Comparison of ENCODE assay signal across 14 cellular contexts in the genomic region with DNA sequence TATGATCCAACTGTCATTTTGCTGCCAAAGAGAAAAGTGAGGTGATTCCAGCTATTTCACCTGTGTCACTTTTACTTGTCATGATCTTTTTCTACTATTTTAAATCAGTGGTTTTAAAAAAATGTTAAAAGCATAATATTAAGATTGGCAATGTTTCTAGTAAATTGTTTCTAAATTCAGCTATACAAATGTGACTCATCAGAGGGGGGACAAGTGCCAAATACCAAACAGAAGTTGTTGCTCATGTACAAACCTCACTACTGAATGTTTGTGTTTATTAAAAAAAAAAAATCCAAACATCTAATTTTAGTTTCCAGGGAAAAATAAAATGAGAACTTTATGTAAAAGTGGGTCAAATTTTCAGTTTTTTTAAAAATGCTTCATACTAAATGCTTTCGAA.
DNase-seq lines count a peak whose midpoint lies in the region; ATAC-seq, FAIRE-seq and TF ChIP-seq lines count a peak whose summit lies in the region.
"Had no signal": no experiment of that assay in that cellular context is flagged by ENCODE, and none has a peak within 500 bp of the region (broad histone marks: within the 10 kb centered on the region; RNA-seq: fewer than 3 reads in every experiment).

No MANE protein-coding gene starts in this region.

- H3K4me3 ChIP-seq in adipocyte (ENCODE audit: low read length) = peak overlapping the region; percentile 52
- H3K4me3 ChIP-seq in fibroblast of mammary gland (ENCODE audit: control insufficient read depth, low read depth, low read length) = no peak overlapping the region
- H3K4me3 ChIP-seq in small intestine (ENCODE audit: low read depth in 1 of 2, low read length in 2 of 2) = no peak overlapping the region
- no peak overlapping the region for H3K4me3 ChIP-seq in body of pancreas
- H3K4me3 ChIP-seq in left ventricle myocardium inferior = no peak overlapping the region
- H3K4me3 ChIP-seq: esophagus muscularis mucosa had no signal

- DNase-seq in H54 (ENCODE audit: insufficient read length, low spot score) = no peak
- peak; percentile 78 for DNase-seq in adipocyte (ENCODE audit: low read depth)
- DNase-seq in fibroblast of mammary gland (ENCODE audit: low read depth) = peak; percentile 86
- DNase-seq in small intestine = no peak
- DNase-seq in activated gamma-delta T cell treated with Interleukin-2 at 50 U/mL for 16 hours = no peak
- DNase-seq in T-helper 1 cell = no peak
- no peak for DNase-seq in body of pancreas
- no peak for DNase-seq in left ventricle myocardium inferior
- DNase-seq: activated naive CD4-positive, alpha-beta T cell treated with Interleukin-2 at 50 U/mL for 16 hours; CD8-positive, alpha-beta T cell; naive thymus-derived CD8-positive, alpha-beta T cell; NCI-H1417 treated with DMSO at 0.1 percent for 48 hours had no signal

- H3K9ac ChIP-seq in adipocyte (ENCODE audit: low read length) = peak overlapping the region; percentile 3

- ATAC-seq in body of pancreas = no peak
- ATAC-seq: CD8-positive, alpha-beta T cell; naive thymus-derived CD8-positive, alpha-beta T cell had no signal

- TF ChIP-seq POLR2A in H54 (IDR thresholded peaks at IDR 0.05; ENCODE audit: low read depth, low read length) = no peak
- no peak for TF ChIP-seq POLR2A in body of pancreas (IDR thresholded peaks at IDR 0.05)

- H3K27ac ChIP-seq in small intestine (ENCODE audit: low read depth in 1 of 2, low read length in 1 of 2) = no peak overlapping the region
- no peak overlapping the region for H3K27ac ChIP-seq in body of pancreas
- no peak overlapping the region for H3K27ac ChIP-seq in left ventricle myocardium inferior (replicated peaks)
- H3K27ac ChIP-seq: esophagus muscularis mucosa had no signal

- no peaks in the 10 kb centered on the region for H3K36me3 ChIP-seq in adipocyte (ENCODE audit: control insufficient read depth, insufficient read depth, low read length, severe bottlenecking)
- H3K36me3 ChIP-seq in small intestine (ENCODE audit: control insufficient read depth in 2 of 2, insufficient read depth in 2 of 2, low read length in 2 of 2) = no peaks in the 10 kb centered on the region
- no peaks in the 10 kb centered on the region for H3K36me3 ChIP-seq in body of pancreas (replicated peaks in 1 of 2; ENCODE audit: insufficient read depth in 1 of 2, low read depth in 2 of 2)
- no peaks in the 10 kb centered on the region for H3K36me3 ChIP-seq in left ventricle myocardium inferior
- H3K36me3 ChIP-seq: esophagus muscularis mucosa had no signal

- TF ChIP-seq CTCF in fibroblast of mammary gland (conservative IDR thresholded peaks at IDR 0.05; ENCODE audit: control insufficient read depth, insufficient read depth, low read depth, low read length) (no peak), body of pancreas (IDR thresholded peaks at IDR 0.05) (no peak), left ventricle myocardium inferior (IDR thresholded peaks at IDR 0.05; ENCODE audit: borderline replicate concordance) (no peak)

- H3K4me1 ChIP-seq in adipocyte (ENCODE audit: control insufficient read depth, insufficient read depth, low read length) (peaks cover 16% of the 10 kb centered on the region), small intestine (ENCODE audit: control insufficient read depth in 2 of 2, insufficient read depth in 1 of 2, low read depth in 1 of 2, low read length in 1 of 2) (peaks cover 0 to 5% of the 10 kb centered on the region in 2 donors), body of pancreas (no peaks in the 10 kb centered on the region), left ventricle myocardium inferior (no peaks in the 10 kb centered on the region)

- H3K9me3 ChIP-seq in adipocyte (ENCODE audit: control insufficient read depth, low read length) (no peaks in the 10 kb centered on the region), small intestine (ENCODE audit: control insufficient read depth, low read depth) (no peaks in the 10 kb centered on the region), body of pancreas (no peaks in the 10 kb centered on the region), left ventricle myocardium inferior (replicated peaks) (no peaks in the 10 kb centered on the region)
- H3K9me3 ChIP-seq: esophagus muscularis mucosa had no signal

- intact Hi-C loops in body of pancreas (cut with DNase I) = no loop called here
- intact Hi-C loops in left ventricle myocardium inferior (cut with micrococcal nuclease) = no loop called here

- 65 to 100% (median 91%) methylated on average over 1 of the region's 1 CpG for WGBS in small intestine, 3 donors
- WGBS in body of pancreas, 2 donors = 60 to 70% methylated on average over 1 of the region's 1 CpG

- H3K27me3 ChIP-seq in adipocyte (replicated peaks; ENCODE audit: control insufficient read depth, insufficient read depth, low read length) (no peaks in the 10 kb centered on the region), small intestine (ENCODE audit: control insufficient read depth in 2 of 2, insufficient read depth in 2 of 2, low read length in 2 of 2) (no peaks in the 10 kb centered on the region), body of pancreas (no peaks in the 10 kb centered on the region), left ventricle myocardium inferior (ENCODE audit: low read depth) (no peaks in the 10 kb centered on the region)
- H3K27me3 ChIP-seq: esophagus muscularis mucosa had no signal

- FAIRE-seq in H54 (lab: Jason Lieb, UNC) (peak; percentile 11), small intestine (lab: Jason Lieb, UNC) (peak; percentile 49)
- FAIRE-seq: GM12891 had no signal

Comparison
In these comparisons a context has a peak if more than half of its experiments do, and no peak if none do; other contexts are left out.
1. DNase-seq: peak in adipocyte (single experiment) and fibroblast of mammary gland (single experiment); none in H54 (single experiment), small intestine (single experiment), activated gamma-delta T cell treated with Interleukin-2 at 50 U/mL for 16 hours (single experiment), T-helper 1 cell (0 of 5), body of pancreas (0 of 4) and left ventricle myocardium inferior (single experiment).